In the genomic region with DNA sequence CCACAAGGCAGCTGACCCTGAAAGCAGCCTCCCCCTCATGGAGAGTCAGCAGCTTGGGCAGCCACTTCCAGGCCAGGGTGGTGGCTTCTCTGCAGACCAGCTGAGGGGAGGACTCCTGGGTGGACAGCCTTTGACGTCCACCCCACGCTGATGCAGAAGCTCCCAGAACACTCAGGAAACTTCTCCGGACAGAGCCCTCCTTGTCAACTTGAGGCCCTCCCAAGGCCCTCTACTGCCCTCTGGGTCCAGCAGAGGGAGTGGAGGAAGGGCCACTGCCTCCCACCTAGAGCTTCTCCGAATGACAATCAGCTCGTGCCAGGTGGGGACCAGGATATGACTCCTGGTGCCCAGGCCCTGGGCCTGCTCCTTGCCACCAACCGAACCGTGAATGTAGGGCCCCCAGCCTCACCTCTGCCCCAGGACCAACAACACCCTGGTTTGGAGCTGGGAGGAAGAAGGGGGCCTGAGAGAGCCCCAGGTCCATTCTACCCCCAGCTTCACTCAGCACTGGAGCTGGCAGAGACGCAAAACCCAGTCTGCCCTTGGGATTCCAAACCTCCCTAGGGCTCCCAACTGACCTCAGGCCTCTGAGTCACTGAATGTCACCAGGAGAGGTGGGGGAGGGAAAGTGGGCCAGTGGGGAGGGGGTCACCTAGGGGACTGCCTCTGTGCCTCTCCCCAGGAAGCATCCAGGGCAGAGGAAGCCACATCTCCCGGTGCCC, we compare ENCODE assay signal across 16 cellular contexts. TPM values are rescaled to one million over a fixed set of nuclear protein-coding genes. Genes with fewer than 3 reads are reported as not detected.
A peak's percentile ranks its signal among the peaks of the same experiment; 100 is the strongest.
DNase-seq lines count a peak whose midpoint lies in the region; ATAC-seq and TF ChIP-seq lines count a peak whose summit lies in the region.
"Had no signal": no experiment of that assay in that cellular context is flagged by ENCODE, and none has a peak within 500 bp of the region (broad histone marks: within the 10 kb centered on the region; RNA-seq: fewer than 3 reads in every experiment).

No MANE protein-coding gene starts in this region.

- no peak for TF ChIP-seq POLR2A in prostate gland (IDR thresholded peaks at IDR 0.05)

- peaks cover 3% of the 10 kb centered on the region for H3K27me3 ChIP-seq in prostate gland (replicated peaks; ENCODE audit: insufficient read depth)

- H3K9me3 ChIP-seq in prostate gland = no peaks in the 10 kb centered on the region
- H3K9me3 ChIP-seq: breast epithelium had no signal

- no peak for ATAC-seq in Right ventricle myocardium inferior
- peak; percentile 12 for ATAC-seq in left colon
- ATAC-seq in stimulated activated memory B cell treated with anti-CD40 and anti-IgM and Interleukin-4, amounts not matched to agents 10 μg/mL and 1 μg/mL and 100 μg/mL, for 72 hours = peak; percentile 6
- ATAC-seq: HCT116 had no signal

- intact Hi-C loops in Right ventricle myocardium inferior (cut with DNase I) = no loop called here
- intact Hi-C loops in cardiac septum (cut with DNase I) = no loop called here
- intact Hi-C loops in left colon (cut with DNase I, micrococcal nuclease) = no loop called here
- intact Hi-C loops in prostate gland (cut with DNase I) = no loop called here

- no peaks in the 10 kb centered on the region for H3K4me1 ChIP-seq in prostate gland (replicated peaks)
- H3K4me1 ChIP-seq: breast epithelium had no signal

- TF ChIP-seq CTCF in astrocyte of the cerebellum (IDR thresholded peaks at IDR 0.05; ENCODE audit: low read depth, low read length, missing control alignments) (peak; percentile 31), prostate gland (IDR thresholded peaks at IDR 0.05) (no peak)

- H3K4me3 ChIP-seq in astrocyte of the cerebellum (ENCODE audit: low read depth, low read length) = no peak overlapping the region
- no peak overlapping the region for H3K4me3 ChIP-seq in prostate gland
- H3K4me3 ChIP-seq: breast epithelium had no signal

- no peak overlapping the region for H3K27ac ChIP-seq in prostate gland
- H3K27ac ChIP-seq: breast epithelium had no signal

- no peak overlapping the region for H3K27ac Mint-ChIP-seq in stimulated activated memory B cell treated with anti-CD40 and anti-IgM and Interleukin-4, amounts not matched to agents 10 μg/mL and 1 μg/mL and 100 μg/mL, for 72 hours

- H3K27me3 Mint-ChIP-seq in stimulated activated memory B cell treated with anti-CD40 and anti-IgM and Interleukin-4, amounts not matched to agents 10 μg/mL and 1 μg/mL and 100 μg/mL, for 72 hours = peaks cover 44% of the 10 kb centered on the region

- H3K9me3 Mint-ChIP-seq in stimulated activated memory B cell treated with anti-CD40 and anti-IgM and Interleukin-4, amounts not matched to agents 10 μg/mL and 1 μg/mL and 100 μg/mL, for 72 hours = no peaks in the 10 kb centered on the region

- DNase-seq in Right ventricle myocardium inferior (ENCODE audit: missing footprints) (peak; percentile 56), cardiac septum (ENCODE audit: low spot score) (no peak), astrocyte of the cerebellum (ENCODE audit: low read depth) (no peak), left colon (no peak), prostate gland (ENCODE audit: low spot score) (no peak), germinal center (ENCODE audit: low spot score) (no peak), NCI-H748 (lab: John Stamatoyannopoulos, UW; ENCODE audit: unreplicated experiment) (no peak)
- DNase-seq: activated effector memory CD4-positive, alpha-beta T cell treated with anti-CD3 and anti-CD28 coated beads, Interleukin-2, amount 50 U/mL, for 16 hours; DMS53; erythroblast; NCI-H1930 had no signal

- in situ Hi-C loops in astrocyte of the cerebellum (cut with HindIII; ENCODE audit: low sequenced_read_pairs) = no loop called here

- no peaks in the 10 kb centered on the region for H3K36me3 Mint-ChIP-seq in stimulated activated memory B cell treated with anti-CD40 and anti-IgM and Interleukin-4, amounts not matched to agents 10 μg/mL and 1 μg/mL and 100 μg/mL, for 72 hours

- 63% methylated on average over 6 of the region's 9 CpGs for WGBS in prostate gland

- peaks cover 28% of the 10 kb centered on the region for H3K4me1 Mint-ChIP-seq in stimulated activated memory B cell treated with anti-CD40 and anti-IgM and Interleukin-4, amounts not matched to agents 10 μg/mL and 1 μg/mL and 100 μg/mL, for 72 hours

- no peak overlapping the region for H3K4me3 Mint-ChIP-seq in stimulated activated memory B cell treated with anti-CD40 and anti-IgM and Interleukin-4, amounts not matched to agents 10 μg/mL and 1 μg/mL and 100 μg/mL, for 72 hours

- H3K36me3 ChIP-seq in prostate gland = no peaks in the 10 kb centered on the region
- H3K36me3 ChIP-seq: breast epithelium had no signal

RNA-seq across cellular contexts. Expression of a gene that starts 10.9 kb away (rescaled TPM):
- not detected for total RNA-seq in Right ventricle myocardium inferior
- total RNA-seq in cardiac septum = not detected
- total RNA-seq in left colon = not detected
- not detected for total RNA-seq in prostate gland
- total RNA-seq: A673, breast epithelium, ureter had no signal

RNA-seq across cellular contexts. Expression of a gene that starts 21.5 kb away (rescaled TPM):
- total RNA-seq in Right ventricle myocardium inferior (7.1 TPM), cardiac septum (11.2 TPM), left colon (1 to 10 TPM; 1.4 TPM), prostate gland (1 to 10 TPM in 1 of 2 donors, under 1 TPM in 1; 0.55 to 7.3 TPM)

RNA-seq across cellular contexts. Expression of a gene that starts 43.9 kb away (rescaled TPM):
- total RNA-seq in Right ventricle myocardium inferior = 0.19 TPM
- 0.35 TPM for total RNA-seq in cardiac septum
- under 1 TPM; 0.18 to 0.53 TPM for total RNA-seq in left colon
- under 1 TPM; 0.18 to 0.62 TPM for total RNA-seq in prostate gland
- total RNA-seq: A673, ureter had no signal

RNA-seq across cellular contexts. Expression of a gene that starts 57.9 kb away (rescaled TPM):
- total RNA-seq in Right ventricle myocardium inferior (29.9 TPM), cardiac septum (23.2 TPM), left colon (10 to 100 TPM; 65.7 to 67.3 TPM), prostate gland (100 to 1,000 TPM in 1 of 2 donors, 10 to 100 TPM in 1; 40.3 to 138 TPM)
